Comparison of ENCODE assay signal across 14 cellular contexts in genomic region chrX:102976793-102977495, GRCh38. TPM values are rescaled to one million over a fixed set of nuclear protein-coding genes. Genes with fewer than 3 reads are reported as not detected.
DNase-seq lines count a peak whose midpoint lies in the region.
"Had no signal": no experiment of that assay in that cellular context is flagged by ENCODE, and none has a peak within 500 bp of the region (broad histone marks: within the 10 kb centered on the region; RNA-seq: fewer than 3 reads in every experiment).

No MANE protein-coding gene starts in this region.

- no peak overlapping the region for H4K12ac ChIP-seq in trophoblast cell (ENCODE audit: low read depth, low read length)

- H2BK120ac ChIP-seq in trophoblast cell (ENCODE audit: insufficient read depth, low read length, poor library complexity), result no peak overlapping the region

- no peak overlapping the region for H3K23ac ChIP-seq in trophoblast cell (ENCODE audit: low read length)

- no peak overlapping the region for H3K14ac ChIP-seq in trophoblast cell (ENCODE audit: low read length)

- no peak overlapping the region for H4K8ac ChIP-seq in trophoblast cell (ENCODE audit: low read depth, low read length)

- no peak overlapping the region for H2BK12ac ChIP-seq in trophoblast cell (ENCODE audit: low read length)

- H3K9ac ChIP-seq in adipocyte (ENCODE audit: low read length) (no peak overlapping the region), trophoblast cell (ENCODE audit: low read length) (no peak overlapping the region)

- H3K79me2 ChIP-seq in trophoblast cell (ENCODE audit: control insufficient read depth, insufficient read depth, low read length, poor library complexity), result no peaks in the 10 kb centered on the region

- H4K91ac ChIP-seq in trophoblast cell (ENCODE audit: low read depth, low read length), result no peak overlapping the region

- no peak overlapping the region for H3K18ac ChIP-seq in trophoblast cell (ENCODE audit: low read length)

- no peaks in the 10 kb centered on the region for H3K4me1 ChIP-seq in adipocyte (ENCODE audit: control insufficient read depth, insufficient read depth, low read length)
- H3K4me1 ChIP-seq in trophoblast cell (ENCODE audit: control insufficient read depth in 1 of 2, insufficient read depth in 2 of 2, low read length in 2 of 2), result no peaks in the 10 kb centered on the region
- H3K4me1 ChIP-seq: thyroid gland had no signal

- H3K27me3 ChIP-seq in MG63, result no peaks in the 10 kb centered on the region
- H3K27me3 ChIP-seq in adipocyte (replicated peaks; ENCODE audit: control insufficient read depth, insufficient read depth, low read length), result peaks cover 12% of the 10 kb centered on the region
- no peaks in the 10 kb centered on the region for H3K27me3 ChIP-seq in trophoblast cell (ENCODE audit: insufficient read depth, low read length)
- H3K27me3 ChIP-seq: thyroid gland had no signal

- no peak overlapping the region for H3K4me2 ChIP-seq in trophoblast cell (ENCODE audit: low read length)

- H3K9me3 ChIP-seq in MG63 (no peaks in the 10 kb centered on the region), adipocyte (ENCODE audit: control insufficient read depth, low read length) (peaks cover 16% of the 10 kb centered on the region), trophoblast cell (ENCODE audit: insufficient read depth, low read depth, low read length) (no peaks in the 10 kb centered on the region)
- H3K9me3 ChIP-seq: thyroid gland had no signal

- H2AFZ ChIP-seq in trophoblast cell (ENCODE audit: insufficient read depth, low read length, poor library complexity), result no peak overlapping the region

- H3K4me3 ChIP-seq in MG63 (no peak overlapping the region), adipocyte (ENCODE audit: low read length) (no peak overlapping the region), trophoblast cell (ENCODE audit: low read depth, low read length) (no peak overlapping the region)
- H3K4me3 ChIP-seq: thyroid gland had no signal

- H3K4ac ChIP-seq in trophoblast cell (ENCODE audit: low read depth, low read length), result no peak overlapping the region

- no CpG with 5 or more reads among the region's 4 CpGs for WGBS in trophoblast cell (ENCODE audit: extremely low coverage, insufficient coverage, insufficient read length)

- no peak overlapping the region for H3K27ac ChIP-seq in trophoblast cell (ENCODE audit: low read depth, low read length)
- H3K27ac ChIP-seq: thyroid gland had no signal

- peak; percentile 33 for DNase-seq in ELF-1 (ENCODE audit: low read depth, low spot score)
- peak; percentile 69 for DNase-seq in MG63
- peak; percentile 49 for DNase-seq in adipocyte (ENCODE audit: low read depth)
- DNase-seq in left kidney (ENCODE audit: low read depth, low spot score), result peak; percentile 48
- no peak for DNase-seq in inferior parietal cortex (ENCODE audit: extremely low spot score)
- DNase-seq in Ammon's horn (ENCODE audit: low spot score), result no peak
- no peak for DNase-seq in trophoblast cell
- DNase-seq in anterior cingulate cortex (lab: John Stamatoyannopoulos, UW), result no peak
- DNase-seq: activated CD4-positive, alpha-beta T cell treated with anti-CD3 and anti-CD28 coated beads, Interleukin-2, amount 10 ng/mL, durations not matched to agents 24 days and 14 days; Calu3; endodermal cell; hypothalamus; NCI-H69; thyroid gland had no signal

- H3K36me3 ChIP-seq in MG63 (no peaks in the 10 kb centered on the region), adipocyte (ENCODE audit: control insufficient read depth, insufficient read depth, low read length, severe bottlenecking) (no peaks in the 10 kb centered on the region), trophoblast cell (ENCODE audit: control insufficient read depth in 1 of 2, insufficient read depth in 2 of 2, low read length in 2 of 2) (no peaks in the 10 kb centered on the region)
- H3K36me3 ChIP-seq: thyroid gland had no signal

- no peaks in the 10 kb centered on the region for H3K79me1 ChIP-seq in trophoblast cell (ENCODE audit: low read length)

- H2BK5ac ChIP-seq in trophoblast cell (ENCODE audit: low read depth, low read length, poor library complexity), result no peak overlapping the region

- H2AK5ac ChIP-seq in trophoblast cell (ENCODE audit: low read length), result no peak overlapping the region

RNA-seq across cellular contexts. Expression of gene RAB40AL, which starts 39.9 kb away (rescaled TPM):
- total RNA-seq in MG63 (2014; rRNA removed; shearing (Covaris generic); ENCODE audit: low replicate concordance), result not detected in 2 replicates
- polyA plus RNA-seq in trophoblast cell (2013), result 0.10 and 0.11 TPM in 2 replicates

Comparison
In these comparisons a context has a peak if more than half of its experiments do, and no peak if none do; other contexts are left out.
1. DNase-seq: peak in ELF-1 (single experiment), MG63 (single experiment), adipocyte (single experiment) and left kidney (single experiment); none in inferior parietal cortex (single experiment), Ammon's horn (single experiment), trophoblast cell (0 of 2) and anterior cingulate cortex (0 of 58).